In the genomic region with DNA sequence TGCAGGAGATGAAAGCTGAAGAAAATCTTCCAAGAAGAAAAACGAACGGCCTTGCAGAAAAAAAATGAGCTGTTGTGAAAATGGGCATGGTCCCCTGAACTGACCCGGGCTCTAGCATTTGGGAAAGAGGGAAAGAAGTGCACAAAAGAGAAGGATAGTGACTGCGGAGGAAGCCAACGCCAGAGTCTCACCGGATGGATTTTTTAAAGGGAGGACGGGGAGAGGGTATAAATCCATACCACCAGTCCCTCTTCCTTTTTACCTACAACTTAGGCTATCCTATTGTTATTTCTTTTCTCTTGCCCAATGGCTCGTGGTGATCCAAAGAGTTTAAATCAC, we compare ENCODE assay signal across 8 cellular contexts. TPM values are rescaled to one million over a fixed set of nuclear protein-coding genes. Genes with fewer than 3 reads are reported as not detected.
DNase-seq lines count a peak whose midpoint lies in the region; ATAC-seq, FAIRE-seq and TF ChIP-seq lines count a peak whose summit lies in the region.

No MANE protein-coding gene starts in this region.

- peaks cover 20% of the 10 kb centered on the region for H3K4me1 ChIP-seq in ACC112 (ENCODE audit: control insufficient read depth, insufficient read depth, low read length, unreplicated experiment)
- peaks cover 24% of the 10 kb centered on the region; the same call in 1 of the 2 replicates for H3K4me1 ChIP-seq in HUES48 (ENCODE audit: control insufficient read depth, insufficient read depth, low read length)
- peaks cover 6% of the 10 kb centered on the region for H3K4me1 ChIP-seq in mucosa of stomach (ENCODE audit: control insufficient read depth, insufficient read depth, low read length)

- peaks cover 29% of the 10 kb centered on the region for H3K79me2 ChIP-seq in ACC112 (ENCODE audit: control insufficient read depth, insufficient read depth, low read length, unreplicated experiment)

- H3K4me3 ChIP-seq in ACC112 (ENCODE audit: low read depth, low read length) (peak overlapping the region; percentile 93), HUES48 (ENCODE audit: low read depth, low read length) (peak overlapping the region; percentile 93), bronchial epithelial cell (ENCODE audit: low read depth, low read length) (peak overlapping the region; percentile 93), mucosa of stomach (ENCODE audit: low read length) (peak overlapping the region; percentile 86)

- H3K27me3 ChIP-seq in ACC112 (ENCODE audit: insufficient read depth, low read length): no peaks in the 10 kb centered on the region
- H3K27me3 ChIP-seq in HUES48 (ENCODE audit: control insufficient read depth, insufficient read depth, low read length): no peaks in the 10 kb centered on the region
- H3K27me3 ChIP-seq in bronchial epithelial cell (ENCODE audit: control insufficient read depth, insufficient read depth, low read length): no peaks in the 10 kb centered on the region
- no peaks in the 10 kb centered on the region for H3K27me3 ChIP-seq in mucosa of stomach (ENCODE audit: control insufficient read depth, insufficient read depth, low read length)

- DNase-seq in bronchial epithelial cell (ENCODE audit: low read depth): no peak
- no peak for DNase-seq in NCI-H2081 treated with DMSO at 0.1 percent for 48 hours (lab: John Stamatoyannopoulos, UW)
- DNase-seq in T1000 (lab: John Stamatoyannopoulos, UW): no peak

- H3K9ac ChIP-seq in HUES48 (ENCODE audit: low read depth, low read length): peak overlapping the region; percentile 52
- H3K9ac ChIP-seq in mucosa of stomach (ENCODE audit: low read length): peak overlapping the region; percentile 57

- no peak for FAIRE-seq in bronchial epithelial cell (lab: Jason Lieb, UNC)

- H2AFZ ChIP-seq in ACC112 (ENCODE audit: low read length, unreplicated experiment): peak overlapping the region; percentile 77

- ATAC-seq in HG02798 (IDR thresholded peaks at IDR 0.05; ENCODE audit: poor library complexity, unreplicated experiment) (no peak), HG02642 (IDR thresholded peaks at IDR 0.05; ENCODE audit: poor library complexity, unreplicated experiment) (no peak)

- TF ChIP-seq CTCF in bronchial epithelial cell (IDR thresholded peaks at IDR 0.05; ENCODE audit: insufficient read depth, low read length, severe bottlenecking): no peak

- H3K36me3 ChIP-seq in ACC112 (ENCODE audit: insufficient read depth, low read length) (peaks cover 7% of the 10 kb centered on the region; the same call in 1 of the 2 replicates), HUES48 (ENCODE audit: control insufficient read depth, insufficient read depth, low read length) (peaks cover 15% of the 10 kb centered on the region), bronchial epithelial cell (ENCODE audit: control insufficient read depth, insufficient read depth, low read length) (peaks cover 3% of the 10 kb centered on the region), mucosa of stomach (ENCODE audit: control insufficient read depth, insufficient read depth, low read length) (no peaks in the 10 kb centered on the region)

- H3K9me3 ChIP-seq in HUES48 (ENCODE audit: control insufficient read depth, insufficient read depth, low read length) (no peaks in the 10 kb centered on the region), mucosa of stomach (ENCODE audit: control insufficient read depth, low read length) (no peaks in the 10 kb centered on the region)

- peak overlapping the region; percentile 72 for H3K27ac ChIP-seq in ACC112 (ENCODE audit: low read depth, low read length)
- peak overlapping the region; percentile 90 for H3K27ac ChIP-seq in HUES48 (ENCODE audit: low read depth, low read length)

RNA-seq across cellular contexts. Expression of a gene that starts 0.6 kb away (rescaled TPM):
- 4.2 and 8.7 TPM in 2 replicates for total RNA-seq in bronchial epithelial cell

RNA-seq across cellular contexts. Expression of a gene that starts 23.2 kb away (rescaled TPM):
- 0.26 and 1.0 TPM in 2 replicates for total RNA-seq in bronchial epithelial cell
